ENCODE assay signal across 8 cellular contexts in genomic region chr3:150411106-150411460, GRCh38. TPM values are rescaled to one million over a fixed set of nuclear protein-coding genes. Genes with fewer than 3 reads are reported as not detected.
DNase-seq lines count a peak whose midpoint lies in the region; ATAC-seq and TF ChIP-seq lines count a peak whose summit lies in the region.

No MANE protein-coding gene starts in this region.

- H3K4me3 Mint-ChIP-seq in activated naive CD4-positive, alpha-beta T cell treated with anti-CD3 and anti-CD28 coated beads for 36 hours = peak overlapping the region; percentile 77

- 2 to 4% methylated on average over 5 of the region's 5 CpGs for WGBS in lower leg skin, 2 donors
- WGBS in upper lobe of left lung, 2 donors = 8 to 9% methylated on average over 5 of the region's 5 CpGs

- no peaks in the 10 kb centered on the region for H3K9me3 Mint-ChIP-seq in activated naive CD4-positive, alpha-beta T cell treated with anti-CD3 and anti-CD28 coated beads for 36 hours

- TF ChIP-seq EP300 in upper lobe of left lung (IDR thresholded peaks at IDR 0.05) = no peak

- H3K36me3 Mint-ChIP-seq in activated naive CD4-positive, alpha-beta T cell treated with anti-CD3 and anti-CD28 coated beads for 36 hours (ENCODE audit: low read depth) = peaks cover 22% of the 10 kb centered on the region

- H3K4me3 ChIP-seq in lower leg skin (ENCODE audit: low read depth, poor library complexity, severe bottlenecking) (peak overlapping the region; percentile 90), upper lobe of left lung (peak overlapping the region; percentile 75 to 90 (median 82))

- H3K36me3 ChIP-seq in upper lobe of left lung = no peaks in the 10 kb centered on the region

- no peak for ATAC-seq in upper lobe of left lung (ENCODE audit: low FRiP score in 2 of 2)
- no peak for ATAC-seq in HG03378 (IDR thresholded peaks at IDR 0.05; ENCODE audit: unreplicated experiment)

- no peaks in the 10 kb centered on the region for H3K9me3 ChIP-seq in upper lobe of left lung

- H3K27ac Mint-ChIP-seq in activated naive CD4-positive, alpha-beta T cell treated with anti-CD3 and anti-CD28 coated beads for 36 hours = peak overlapping the region; percentile 16

- H3K27ac ChIP-seq in angular gyrus (ENCODE audit: low read depth, low read length) (peak overlapping the region; percentile 4), upper lobe of left lung (peak overlapping the region in 3 of 4 donors; percentile 98 to 100 (median 99))

- no peaks in the 10 kb centered on the region for H3K27me3 Mint-ChIP-seq in activated naive CD4-positive, alpha-beta T cell treated with anti-CD3 and anti-CD28 coated beads for 36 hours (ENCODE audit: low read depth)

- H3K27me3 ChIP-seq in upper lobe of left lung = no peaks in the 10 kb centered on the region

- intact Hi-C loops in activated naive CD4-positive, alpha-beta T cell treated with anti-CD3 and anti-CD28 coated beads for 36 hours (cut with micrococcal nuclease) = loop anchor here (1.0 to 5.0 kb wide), 4 partner anchors 8 to 796 kb away; partner anchors contain the start of gene SELENOT
- intact Hi-C loops in lower leg skin (cut with DNase I; ENCODE audit: low total_unique reads) = loop anchor here (10.0 kb wide), 1 partner anchor 84 kb away; no protein-coding TSS in a partner anchor

- peaks cover 14 to 65% (median 30%) of the 10 kb centered on the region in 4 donors for H3K4me1 ChIP-seq in upper lobe of left lung

- no peak for TF ChIP-seq CTCF in lower leg skin (IDR thresholded peaks at IDR 0.05)
- TF ChIP-seq CTCF in upper lobe of left lung (IDR thresholded peaks at IDR 0.05) = no peak

- CTCF ChIA-PET in activated naive CD4-positive, alpha-beta T cell treated with anti-CD3 and anti-CD28 coated beads for 36 hours (lab: Charles Lee) = interaction anchor here (0.9 to 5.6 kb wide), 3 partner anchors 26 to 124 kb away, joined by 3 to 40 read pairs (median 16); no protein-coding TSS in a partner anchor

- H3K4me1 Mint-ChIP-seq in activated naive CD4-positive, alpha-beta T cell treated with anti-CD3 and anti-CD28 coated beads for 36 hours (ENCODE audit: low read depth) = peaks cover 48% of the 10 kb centered on the region

- no peak for DNase-seq in activated naive CD4-positive, alpha-beta T cell treated with anti-CD3 and anti-CD28 coated beads for 36 hours
- DNase-seq in activated naive CD4-positive, alpha-beta T cell (lab: John Stamatoyannopoulos, UW) = no peak
- DNase-seq in lower leg skin (ENCODE audit: low spot score in 2 of 2) (no peak), upper lobe of left lung (no peak), SIG-M5 (lab: John Stamatoyannopoulos, UW) (no peak), GM19240 (ENCODE audit: insufficient read length, low spot score) (no peak)

- TF ChIP-seq POLR2A in lower leg skin (IDR thresholded peaks at IDR 0.05) (no peak), upper lobe of left lung (IDR thresholded peaks at IDR 0.05) (no peak)

RNA-seq across cellular contexts. Expression of gene TSC22D2, which starts 3.0 kb away (rescaled TPM):
- 10 to 100 TPM; 13.0 to 13.7 TPM for total RNA-seq in activated naive CD4-positive, alpha-beta T cell treated with anti-CD3 and anti-CD28 coated beads for 36 hours
- total RNA-seq in lower leg skin (10 to 100 TPM; 13.0 to 60.4 (median 16.7) TPM), upper lobe of left lung (10 to 100 TPM; 18.3 to 31.4 (median 25.5) TPM)
